Comparison of ENCODE assay signal across 8 cellular contexts in the genomic region with DNA sequence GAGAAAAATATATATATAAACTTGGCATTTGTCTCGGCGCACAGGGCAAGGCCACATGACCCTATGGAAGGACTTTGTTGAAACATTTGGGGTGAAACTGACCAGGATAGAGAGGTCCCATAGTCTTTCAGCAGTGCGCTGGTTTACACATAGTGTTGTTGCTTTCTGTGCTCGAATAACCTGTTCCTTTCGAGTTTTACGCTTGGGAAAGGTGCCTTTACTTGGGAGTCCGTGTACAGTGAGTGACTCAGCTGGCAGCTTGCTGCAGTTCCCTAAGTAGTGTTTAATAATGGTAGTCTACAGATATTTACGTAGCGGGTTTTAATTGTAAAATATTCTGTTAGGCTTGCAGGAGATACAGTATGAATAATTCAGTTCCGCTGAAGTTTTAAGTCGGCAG. TPM values are rescaled to one million over a fixed set of nuclear protein-coding genes. Genes with fewer than 3 reads are reported as not detected.
DNase-seq lines count a peak whose midpoint lies in the region; ATAC-seq and TF ChIP-seq lines count a peak whose summit lies in the region.

No MANE protein-coding gene starts in this region.

- H3K27me3 ChIP-seq in HL-60 (ENCODE audit: insufficient read depth, poor library complexity, severe bottlenecking) (no peaks in the 10 kb centered on the region), ascending aorta (no peaks in the 10 kb centered on the region), kidney epithelial cell (ENCODE audit: control insufficient read depth, insufficient read depth, low read length) (no peaks in the 10 kb centered on the region), thoracic aorta (replicated peaks; ENCODE audit: insufficient read depth) (no peaks in the 10 kb centered on the region)

- intact Hi-C loops in ascending aorta (cut with DNase I), result no loop called here

- no peak for TF ChIP-seq CTCF in HL-60 (IDR thresholded peaks at IDR 0.05; ENCODE audit: insufficient read depth, low read length)
- TF ChIP-seq CTCF in ascending aorta (IDR thresholded peaks at IDR 0.05), result no peak
- TF ChIP-seq CTCF in kidney epithelial cell (IDR thresholded peaks at IDR 0.05; ENCODE audit: insufficient read depth, low read length, poor library complexity, severe bottlenecking), result no peak
- TF ChIP-seq CTCF in thoracic aorta (IDR thresholded peaks at IDR 0.05), result no peak

- H3K9me3 ChIP-seq in ascending aorta (no peaks in the 10 kb centered on the region), thoracic aorta (no peaks in the 10 kb centered on the region)

- no peaks in the 10 kb centered on the region for H3K36me3 ChIP-seq in ascending aorta
- H3K36me3 ChIP-seq in kidney epithelial cell (ENCODE audit: control insufficient read depth, insufficient read depth, low read length), result no peaks in the 10 kb centered on the region
- no peaks in the 10 kb centered on the region for H3K36me3 ChIP-seq in thoracic aorta

- H3K4me1 ChIP-seq in ascending aorta, result no peaks in the 10 kb centered on the region
- no peaks in the 10 kb centered on the region for H3K4me1 ChIP-seq in thoracic aorta (ENCODE audit: control insufficient read depth in 1 of 2, low read depth in 2 of 2)

- DNase-seq in HL-60 (ENCODE audit: low read depth in 1 of 2, low spot score in 1 of 2) (no peak), ascending aorta (ENCODE audit: low spot score in 2 of 2) (no peak), kidney epithelial cell (ENCODE audit: low read depth) (no peak), thoracic aorta (ENCODE audit: low spot score) (no peak), cortex of kidney (lab: John Stamatoyannopoulos, UW) (no peak), GM19238 (ENCODE audit: insufficient read length, low spot score) (no peak)
- no peak for DNase-seq in effector CD8-positive, alpha-beta T cell (lab: John Stamatoyannopoulos, UW)

- peak overlapping the region; percentile 61 for H3K4me3 ChIP-seq in HL-60 (replicated peaks; ENCODE audit: insufficient read depth, low read length)
- peak overlapping the region; percentile 49 to 67 for H3K4me3 ChIP-seq in ascending aorta
- peak overlapping the region; percentile 59 for H3K4me3 ChIP-seq in kidney epithelial cell (ENCODE audit: low read depth, low read length)
- H3K4me3 ChIP-seq in thoracic aorta, result peak overlapping the region; percentile 87

- peak overlapping the region; percentile 78 for H3K27ac ChIP-seq in HL-60 (replicated peaks)
- peak overlapping the region; percentile 27 to 31 for H3K27ac ChIP-seq in ascending aorta
- peak overlapping the region; percentile 65 for H3K27ac ChIP-seq in thoracic aorta

- peak; percentile 3 for ATAC-seq in GM18502 (IDR thresholded peaks at IDR 0.05; ENCODE audit: poor library complexity, unreplicated experiment)
- ATAC-seq in thoracic aorta (ENCODE audit: insufficient number of reproducible peaks, low FRiP score, low read depth), result no peak

RNA-seq across cellular contexts. Expression of a gene that starts 0.6 kb away (rescaled TPM):
- total RNA-seq in ascending aorta (11.5 TPM), kidney epithelial cell (13.1 and 15.8 TPM in 2 replicates), thoracic aorta (10 to 100 TPM; 22.9 to 29.0 TPM)
